In the genomic region with DNA sequence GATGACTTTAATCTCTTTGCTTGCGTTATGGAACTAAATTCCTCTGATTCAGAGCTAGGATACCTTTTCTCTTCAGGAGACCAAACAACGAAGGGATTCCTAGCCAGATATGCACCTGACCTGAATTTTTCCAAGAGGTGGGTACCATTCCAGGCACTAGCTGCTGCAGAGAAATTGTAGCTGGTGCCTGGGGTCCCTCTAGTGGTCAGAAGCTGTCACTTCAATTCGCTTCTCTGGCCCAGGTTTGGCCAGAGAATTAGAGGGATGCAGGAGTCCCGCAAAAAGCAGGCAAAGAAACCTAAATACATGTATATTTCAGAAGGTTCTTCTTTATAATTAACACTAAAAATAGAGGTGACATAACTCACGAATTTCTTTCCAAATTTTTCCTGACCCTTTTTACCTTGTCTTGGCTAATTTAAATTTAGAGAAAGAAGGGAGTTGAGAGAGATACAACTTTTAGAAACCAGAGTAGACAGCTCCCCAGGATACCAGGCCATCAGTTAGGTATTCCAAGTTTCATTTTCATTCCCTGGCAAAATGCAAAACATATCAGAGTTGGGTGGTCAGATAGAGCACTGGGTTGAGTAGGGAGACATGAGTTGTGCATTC, we compare ENCODE assay signal across 9 cellular contexts. TPM values are rescaled to one million over a fixed set of nuclear protein-coding genes. Genes with fewer than 3 reads are reported as not detected.
DNase-seq lines count a peak whose midpoint lies in the region; ATAC-seq and TF ChIP-seq lines count a peak whose summit lies in the region.
"Had no signal": no experiment of that assay in that cellular context is flagged by ENCODE, and none has a peak within 500 bp of the region (broad histone marks: within the 10 kb centered on the region; RNA-seq: fewer than 3 reads in every experiment).

No MANE protein-coding gene starts in this region.

- no peaks in the 10 kb centered on the region for H3K9me3 Mint-ChIP-seq in Caco-2 (ENCODE audit: unreplicated experiment)
- H3K9me3 Mint-ChIP-seq: T-helper 1 cell treated with Interleukin-12 subunit alpha and Interleukin-12 subunit beta and Interleukin-4 antibody, amounts not matched to agents 30 μg/mL and 1 μg/mL, for 36 hours had no signal

- H3K9me3 ChIP-seq in Caco-2 = no peaks in the 10 kb centered on the region
- H3K9me3 ChIP-seq in parathyroid adenoma (ENCODE audit: control insufficient read depth, low read length) = no peaks in the 10 kb centered on the region

- peak; percentile 68 for ATAC-seq in GM19395 (IDR thresholded peaks at IDR 0.05; ENCODE audit: unreplicated experiment)
- no peak for ATAC-seq in HG03460 (IDR thresholded peaks at IDR 0.05; ENCODE audit: unreplicated experiment)

- H3K4me1 ChIP-seq in Caco-2 (no peaks in the 10 kb centered on the region), parathyroid adenoma (no peaks in the 10 kb centered on the region)

- no peak overlapping the region for H3K9ac ChIP-seq in parathyroid adenoma

- peaks cover 9% of the 10 kb centered on the region for H3K27me3 Mint-ChIP-seq in Caco-2 (ENCODE audit: insufficient read depth, unreplicated experiment)

- H3K27ac Mint-ChIP-seq in Caco-2 (ENCODE audit: unreplicated experiment) = no peak overlapping the region
- H3K27ac Mint-ChIP-seq: T-helper 1 cell treated with Interleukin-12 subunit alpha and Interleukin-12 subunit beta and Interleukin-4 antibody, amounts not matched to agents 30 μg/mL and 1 μg/mL, for 36 hours had no signal

- CTCF ChIA-PET in Caco-2 (lab: Charles Lee) = interaction anchor here (0.7 to 2.4 kb wide), 7 partner anchors 11 to 793 kb away, joined by 3 to 20 read pairs (median 4); no protein-coding TSS in a partner anchor

- DNase-seq in Caco-2 = peak; percentile 47 to 65
- DNase-seq in NCI-H1694 (lab: John Stamatoyannopoulos, UW) = peak; percentile 14
- DNase-seq in activated CD4-positive, alpha-beta T cell treated with anti-CD3 and anti-CD28 coated beads, Interleukin-2, amount 50 U/mL, for 48 hours = peak; percentile 31 to 50
- peak; percentile 40 for DNase-seq in fibroblast of peridontal ligament (ENCODE audit: extremely low read depth)
- no peak for DNase-seq in NCI-H774 (lab: John Stamatoyannopoulos, UW)

- POLR2A ChIA-PET in Caco-2 (lab: Charles Lee) = no interaction called here

- H3K36me3 ChIP-seq in Caco-2 (ENCODE audit: control insufficient read depth, insufficient read depth, low read length) = no peaks in the 10 kb centered on the region
- H3K36me3 ChIP-seq in parathyroid adenoma (ENCODE audit: control insufficient read depth, insufficient read depth, low read length) = no peaks in the 10 kb centered on the region

- no peak overlapping the region for H2AFZ ChIP-seq in parathyroid adenoma

- peaks cover 10% of the 10 kb centered on the region for H3K4me1 Mint-ChIP-seq in Caco-2 (ENCODE audit: low read depth, unreplicated experiment)

- H3K79me2 ChIP-seq in parathyroid adenoma = no peaks in the 10 kb centered on the region

- TF ChIP-seq CTCF in Caco-2 (IDR thresholded peaks at IDR 0.05; ENCODE audit: insufficient read depth in 1 of 2, low read depth in 1 of 2, low read length in 1 of 2, severe bottlenecking in 1 of 2, unreplicated experiment in 1 of 2) = peak; percentile 89
- TF ChIP-seq CTCF in parathyroid adenoma (IDR thresholded peaks at IDR 0.05) = peak; percentile 66

- H3K4me3 ChIP-seq in Caco-2 (ENCODE audit: low read depth, low read length) (no peak overlapping the region), parathyroid adenoma (ENCODE audit: low read depth, low read length) (no peak overlapping the region)

- BruUV-seq in Caco-2 (replicated peaks; lab: Mats Ljungman, UMichigan) = no TSS peak

- no peaks in the 10 kb centered on the region for H3K36me3 Mint-ChIP-seq in Caco-2 (ENCODE audit: insufficient read depth, unreplicated experiment)

- H3K27ac ChIP-seq in parathyroid adenoma = no peak overlapping the region

- H3K27me3 ChIP-seq in Caco-2 (replicated peaks; ENCODE audit: control insufficient read depth, insufficient read depth, low read length) = no peaks in the 10 kb centered on the region
- no peaks in the 10 kb centered on the region for H3K27me3 ChIP-seq in parathyroid adenoma (ENCODE audit: control insufficient read depth, insufficient read depth, low read length)

- intact Hi-C loops in Caco-2 (cut with micrococcal nuclease; ENCODE audit: unreplicated experiment) = loop anchor here (5.0 kb wide), 1 partner anchor 793 kb away; no protein-coding TSS in a partner anchor

- no peak overlapping the region for H3K4me2 ChIP-seq in parathyroid adenoma (ENCODE audit: low read length)

- no peak overlapping the region for H3K4me3 Mint-ChIP-seq in Caco-2 (ENCODE audit: unreplicated experiment)
- H3K4me3 Mint-ChIP-seq: T-helper 1 cell treated with Interleukin-12 subunit alpha and Interleukin-12 subunit beta and Interleukin-4 antibody, amounts not matched to agents 30 μg/mL and 1 μg/mL, for 36 hours had no signal

RNA-seq across cellular contexts. Expression of a gene that starts 9.6 kb away (rescaled TPM):
- total RNA-seq in Caco-2 (2022) = not detected in 2 replicates

RNA-seq across cellular contexts. Expression of a gene that starts 42.8 kb away (rescaled TPM):
- not detected in 2 replicates for total RNA-seq in Caco-2 (2022)
